ENCODE assay signal across 8 cellular contexts in the genomic region with DNA sequence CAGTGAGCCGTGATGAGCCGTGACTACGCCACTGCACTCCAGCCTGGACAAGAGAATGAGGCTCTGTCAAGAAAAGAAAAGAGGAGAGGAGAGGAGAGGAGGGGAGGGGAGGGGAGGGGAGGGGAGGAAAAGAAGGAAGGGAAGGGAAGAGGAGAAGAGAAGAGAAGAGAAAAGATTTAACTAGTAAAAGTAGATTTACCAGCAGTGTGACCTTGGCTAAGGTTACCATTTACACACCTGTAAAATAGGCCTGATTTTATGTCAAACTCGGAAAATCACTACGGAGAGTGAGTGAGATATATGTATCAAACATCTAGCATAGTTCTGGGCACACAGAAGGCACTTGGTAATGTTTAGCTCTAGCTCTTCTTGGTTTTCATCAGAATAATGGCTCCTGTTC.
"Had no signal": no experiment of that assay in that cellular context is flagged by ENCODE, and none has a peak within 500 bp of the region (broad histone marks: within the 10 kb centered on the region; RNA-seq: fewer than 3 reads in every experiment).

No MANE protein-coding gene starts in this region.

- FAIRE-seq: HTR-8/SVneo, K562 had no signal

- H3K4me2 ChIP-seq: KMS-11 had no signal

- H3K27ac Mint-ChIP-seq: IgD-negative memory B cell had no signal

- H3K4me1 Mint-ChIP-seq: IgD-negative memory B cell had no signal

- H3K36me3 Mint-ChIP-seq: IgD-negative memory B cell had no signal

- H3K27ac ChIP-seq: HL-60, KMS-11 had no signal

- H3K9ac ChIP-seq: KMS-11 had no signal

- H3K4me3 Mint-ChIP-seq: IgD-negative memory B cell had no signal

- ATAC-seq: K562 had no signal

- DNase-seq: IMR-90, KBM-7, KG1 had no signal

- H3K4me3 ChIP-seq: K562 had no signal
